Comparison of ENCODE assay signal across 8 cellular contexts in the genomic region with DNA sequence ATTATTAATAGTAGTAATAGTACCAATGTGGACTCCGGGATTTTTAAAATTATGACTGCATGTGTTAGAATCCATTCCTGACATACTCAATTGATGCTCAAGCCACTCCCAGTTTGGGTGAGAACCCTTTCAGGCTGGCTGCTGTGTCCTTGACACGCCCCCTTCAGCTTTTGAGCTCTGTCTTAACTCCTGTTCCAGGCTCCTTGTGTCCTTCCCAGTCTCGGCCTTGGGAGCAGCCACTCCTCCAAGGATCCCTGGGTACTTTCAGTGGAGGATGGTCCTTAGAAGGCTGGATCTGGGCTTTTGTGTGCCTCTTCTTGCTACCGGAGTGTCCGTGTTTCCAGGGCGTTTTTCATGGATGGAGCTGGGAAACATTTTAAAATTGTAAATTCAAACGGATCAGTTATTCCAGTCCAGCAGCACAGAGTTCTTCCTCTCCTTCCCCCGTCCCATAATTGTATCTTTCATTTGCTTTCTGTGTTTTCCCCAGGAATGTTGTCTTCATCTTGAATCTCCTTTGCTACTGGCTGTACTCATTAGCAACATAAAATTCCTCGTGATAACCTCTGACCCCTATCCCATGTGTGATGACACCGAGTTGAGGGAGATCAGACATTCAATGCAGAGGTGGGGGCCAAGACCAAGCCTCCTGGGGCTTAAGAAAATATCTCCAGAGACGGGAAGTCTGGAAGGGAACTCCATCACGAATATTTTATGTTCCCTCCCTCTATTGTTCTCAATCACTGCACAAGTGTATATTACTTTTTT. TPM values are rescaled to one million over a fixed set of nuclear protein-coding genes. Genes with fewer than 3 reads are reported as not detected.
DNase-seq lines count a peak whose midpoint lies in the region; ATAC-seq, FAIRE-seq and TF ChIP-seq lines count a peak whose summit lies in the region.

No MANE protein-coding gene starts in this region.

- H3K27ac ChIP-seq in kidney (ENCODE audit: low read depth in 2 of 2, low read length in 2 of 2) (peak overlapping the region; percentile 55 to 69), thyroid gland (peak overlapping the region; percentile 25 to 72 (median 66))

- no peak for TF ChIP-seq POLR2A in thyroid gland (IDR thresholded peaks at IDR 0.05)

- H3K4me3 Mint-ChIP-seq in activated T-cell treated with anti-CD3 and anti-CD28 coated beads, Interleukin-2, amount 50 U/mL, for 24 hours, result peak overlapping the region; percentile 40
- H3K4me3 Mint-ChIP-seq in activated naive CD8-positive, alpha-beta T cell treated with anti-CD3 and anti-CD28 coated beads, Interleukin-2, amount 50 U/mL, for 24 hours, result peak overlapping the region; percentile 16

- WGBS in thyroid gland, 2 donors, result 56% methylated on average over 12 of the region's 12 CpGs

- H3K9me3 ChIP-seq in kidney (ENCODE audit: control insufficient read depth in 1 of 2, low read length in 2 of 2), result no peaks in the 10 kb centered on the region
- H3K9me3 ChIP-seq in thyroid gland, result no peaks in the 10 kb centered on the region

- peak overlapping the region; percentile 4 for H3K27ac Mint-ChIP-seq in activated T-cell treated with anti-CD3 and anti-CD28 coated beads, Interleukin-2, amount 50 U/mL, for 24 hours
- H3K27ac Mint-ChIP-seq in activated naive CD8-positive, alpha-beta T cell treated with anti-CD3 and anti-CD28 coated beads, Interleukin-2, amount 50 U/mL, for 24 hours, result peak overlapping the region; percentile 73

- H3K4me1 Mint-ChIP-seq in activated T-cell treated with anti-CD3 and anti-CD28 coated beads, Interleukin-2, amount 50 U/mL, for 24 hours (ENCODE audit: low read depth), result peaks cover 62% of the 10 kb centered on the region
- H3K4me1 Mint-ChIP-seq in activated naive CD8-positive, alpha-beta T cell treated with anti-CD3 and anti-CD28 coated beads, Interleukin-2, amount 50 U/mL, for 24 hours, result peaks cover 52% of the 10 kb centered on the region

- no peak overlapping the region for H3K9ac ChIP-seq in kidney (ENCODE audit: low read length in 2 of 2)

- TF ChIP-seq CTCF in kidney (IDR thresholded peaks at IDR 0.05; ENCODE audit: borderline replicate concordance, extremely low read depth, insufficient read depth), result no peak
- no peak for TF ChIP-seq CTCF in thyroid gland (IDR thresholded peaks at IDR 0.05)

- H3K36me3 Mint-ChIP-seq in activated T-cell treated with anti-CD3 and anti-CD28 coated beads, Interleukin-2, amount 50 U/mL, for 24 hours (ENCODE audit: low read depth), result peaks cover 49% of the 10 kb centered on the region
- H3K36me3 Mint-ChIP-seq in activated naive CD8-positive, alpha-beta T cell treated with anti-CD3 and anti-CD28 coated beads, Interleukin-2, amount 50 U/mL, for 24 hours (ENCODE audit: low read depth), result peaks cover 29% of the 10 kb centered on the region

- H3K36me3 ChIP-seq in kidney (ENCODE audit: control insufficient read depth in 1 of 2, insufficient read depth in 2 of 2, low read length in 2 of 2) (peaks cover 0 to 2% of the 10 kb centered on the region in 2 donors), thyroid gland (no peaks in the 10 kb centered on the region)

- H3K4me3 ChIP-seq in kidney (ENCODE audit: low read length in 2 of 2) (peak overlapping the region; percentile 32 to 54), thyroid gland (replicated peaks in 1 of 3) (peak overlapping the region in 1 of 3 donors; percentile 46)

- DNase-seq in activated T-cell treated with anti-CD3 and anti-CD28 coated beads, Interleukin-2, amount 50 U/mL, for 24 hours, result no peak
- DNase-seq in activated T-cell treated with anti-CD3 and anti-CD28 coated beads, Interleukin-2, amount 50 U/mL, for 1 hour, result no peak
- DNase-seq in activated naive CD8-positive, alpha-beta T cell treated with anti-CD3 and anti-CD28 coated beads, Interleukin-2, amount 50 U/mL, for 24 hours, result no peak
- DNase-seq in kidney, result no peak
- DNase-seq in thyroid gland, result no peak
- no peak for DNase-seq in HK-2 (ENCODE audit: unreplicated experiment)
- no peak for DNase-seq in stimulated activated CD4-positive, alpha-beta T cell treated with anti-CD3 and anti-CD28 coated beads, Interleukin-4, amount 100 ng/mL, for 4 hours

- H3K27me3 Mint-ChIP-seq in activated T-cell treated with anti-CD3 and anti-CD28 coated beads, Interleukin-2, amount 50 U/mL, for 24 hours, result no peaks in the 10 kb centered on the region
- H3K27me3 Mint-ChIP-seq in activated naive CD8-positive, alpha-beta T cell treated with anti-CD3 and anti-CD28 coated beads, Interleukin-2, amount 50 U/mL, for 24 hours, result no peaks in the 10 kb centered on the region

- no peak for FAIRE-seq in kidney (lab: Jason Lieb, UNC)

- no peaks in the 10 kb centered on the region for H3K9me3 Mint-ChIP-seq in activated T-cell treated with anti-CD3 and anti-CD28 coated beads, Interleukin-2, amount 50 U/mL, for 24 hours
- no peaks in the 10 kb centered on the region for H3K9me3 Mint-ChIP-seq in activated naive CD8-positive, alpha-beta T cell treated with anti-CD3 and anti-CD28 coated beads, Interleukin-2, amount 50 U/mL, for 24 hours

- peaks cover 0 to 6% of the 10 kb centered on the region in 2 donors for H3K4me1 ChIP-seq in kidney (ENCODE audit: control insufficient read depth in 1 of 2, insufficient read depth in 1 of 2, low read depth in 1 of 2, low read length in 2 of 2)
- peaks cover 12 to 14% of the 10 kb centered on the region in 2 donors for H3K4me1 ChIP-seq in thyroid gland

- H3K27me3 ChIP-seq in thyroid gland, result no peaks in the 10 kb centered on the region

- ATAC-seq in activated naive CD8-positive, alpha-beta T cell treated with anti-CD3 and anti-CD28 coated beads, Interleukin-2, amount 50 U/mL, for 24 hours, result no peak
- ATAC-seq in GM21529 (IDR thresholded peaks at IDR 0.05; ENCODE audit: unreplicated experiment), result no peak

- intact Hi-C loops in kidney (cut with DNase I), result no loop called here
- intact Hi-C loops in thyroid gland (cut with DNase I), result loop anchor here (5.0 kb wide), 1 partner anchor 40 kb away; the partner anchor contains the start of gene PFKFB3

RNA-seq across cellular contexts. Expression of gene PFKFB3, which starts 40.0 kb away (rescaled TPM):
- total RNA-seq in kidney (141 TPM), thyroid gland (10 to 100 TPM in 2 of 4 donors, 1 to 10 TPM in 2; 8.4 to 11.8 (median 9.4) TPM)
- 34.9 TPM for polyA plus RNA-seq in kidney (ENCODE audit: insufficient read depth, low read depth, low replicate concordance)

Comparison
In these comparisons a context has a peak if more than half of its experiments do, and no peak if none do; other contexts are left out.
1. RNA of gene PFKFB3, which starts 40.0 kb away (total RNA-seq): 141 TPM in kidney (single experiment); 8.4 to 11.8 TPM in thyroid gland; every median in the first group is over 10 times any median in the second.